1 cellular context compared by ENCODE assay signal in genomic region chr16:66869424-66869823, GRCh38.
TF ChIP-seq lines count a peak whose summit lies in the region.

No MANE protein-coding gene starts in this region.

TF ChIP-seq in K562, 482 proteins besides CTCF, POLR2A, EP300 and RAD21:
- TF ChIP-seq CREB3L1 (IDR thresholded peaks at IDR 0.05; ENCODE audit: borderline replicate concordance, low read depth) (no peak), BRCA1 (IDR thresholded peaks at IDR 0.05) (no peak), BRCA1 (CRISPR knock-in tag; IDR thresholded peaks at IDR 0.05) (no peak), YBX1 (IDR thresholded peaks at IDR 0.05) (no peak), TBL1XR1 (IDR thresholded peaks at IDR 0.05; ENCODE audit: low read length in 2 of 2) (no peak), STAT6 (CRISPR knock-in tag; IDR thresholded peaks at IDR 0.05) (no peak), NR2C1 (IDR thresholded peaks at IDR 0.05) (no peak), NR2C1 (tag; IDR thresholded peaks at IDR 0.05) (no peak), DMBX1 (CRISPR knock-in tag; IDR thresholded peaks at IDR 0.05; ENCODE audit: borderline replicate concordance) (no peak), CEBPZ (IDR thresholded peaks at IDR 0.05; ENCODE audit: borderline replicate concordance, low read depth, low read length) (no peak), RBM25 (IDR thresholded peaks at IDR 0.05; ENCODE audit: low read depth, low read length, severe bottlenecking) (peak; percentile 73), BCOR (IDR thresholded peaks at IDR 0.05) (peak; percentile 46; the same call in 1 of the 2 replicates), TCFL5 (CRISPR knock-in tag; conservative IDR thresholded peaks at IDR 0.05) (no peak), KAT2B (IDR thresholded peaks at IDR 0.05; ENCODE audit: low read depth, low read length) (no peak), ZNF277 (CRISPR knock-in tag; IDR thresholded peaks at IDR 0.05; ENCODE audit: borderline replicate concordance) (no peak)
TF ChIP-seq in K562: peak in this region for 2.
